Comparison of ENCODE assay signal across 14 cellular contexts in the genomic region with DNA sequence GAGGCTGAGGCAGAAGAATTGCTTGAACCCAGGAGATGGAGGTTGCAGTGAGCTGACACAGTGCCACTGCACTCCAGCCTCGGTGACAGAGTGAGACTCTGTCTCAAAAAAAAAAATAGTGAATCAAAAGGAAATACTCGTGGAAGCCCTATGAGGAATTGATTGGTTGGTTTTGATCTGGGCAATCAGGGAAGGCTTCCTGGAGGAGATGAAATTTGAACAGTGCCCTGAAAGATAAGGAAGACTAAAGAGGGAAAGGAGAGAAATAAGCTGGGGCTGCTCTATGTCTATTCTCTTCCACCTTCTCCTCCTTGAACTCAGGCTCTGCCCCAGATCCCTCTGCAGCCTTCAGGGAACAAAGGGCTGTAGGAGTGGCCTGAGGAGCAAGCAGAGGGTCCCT.
"Had no signal": no experiment of that assay in that cellular context is flagged by ENCODE, and none has a peak within 500 bp of the region (broad histone marks: within the 10 kb centered on the region; RNA-seq: fewer than 3 reads in every experiment).

No MANE protein-coding gene starts in this region.

- H3K4me2 ChIP-seq: hepatocyte had no signal

- H3K27me3 Mint-ChIP-seq: brain; natural killer cell treated with Interleukin-12 subunit alpha and Interleukin-12 subunit beta and Interleukin-15 and Interleukin-18, amount 100 ng/mL, for 72 hours; T-cell; type B pancreatic cell had no signal

- H3K4me1 ChIP-seq: prostate gland had no signal

- H3K36me3 ChIP-seq: prostate gland, right atrium auricular region, stomach had no signal

- H3K9me3 ChIP-seq: prostate gland, right atrium auricular region, stomach had no signal

- H3K4me3 Mint-ChIP-seq: brain; natural killer cell treated with Interleukin-12 subunit alpha and Interleukin-12 subunit beta and Interleukin-15 and Interleukin-18, amount 100 ng/mL, for 72 hours; T-cell; type B pancreatic cell had no signal

- DNase-seq: activated CD4-positive, alpha-beta T cell treated with anti-CD3 and anti-CD28 coated beads for 1 hour; activated CD4-positive, alpha-beta T cell treated with anti-CD3 and anti-CD28 coated beads, Interleukin-2, amount 50 U/mL, for 48 hours; activated naive CD4-positive, alpha-beta T cell treated with Interleukin-2 at 50 U/mL for 16 hours; caudate nucleus; dorsolateral prefrontal cortex; stomach; T-cell; T1000 had no signal

- H3K27me3 ChIP-seq: dorsolateral prefrontal cortex, hepatocyte, right atrium auricular region, stomach had no signal

- ATAC-seq: natural killer cell treated with Interleukin-12 subunit alpha and Interleukin-12 subunit beta and Interleukin-15 and Interleukin-18, amount 100 ng/mL, for 72 hours; T-cell had no signal

- H3K4me3 ChIP-seq: dorsolateral prefrontal cortex, hepatocyte, prostate gland, right atrium auricular region, stomach had no signal

- H3K36me3 Mint-ChIP-seq: brain; natural killer cell treated with Interleukin-12 subunit alpha and Interleukin-12 subunit beta and Interleukin-15 and Interleukin-18, amount 100 ng/mL, for 72 hours; T-cell; type B pancreatic cell had no signal

- H3K9me3 Mint-ChIP-seq: brain; natural killer cell treated with Interleukin-12 subunit alpha and Interleukin-12 subunit beta and Interleukin-15 and Interleukin-18, amount 100 ng/mL, for 72 hours; T-cell; type B pancreatic cell had no signal

- H2AFZ ChIP-seq: hepatocyte had no signal

- H3K27ac ChIP-seq: dorsolateral prefrontal cortex, hepatocyte, prostate gland, right atrium auricular region, stomach had no signal

- H3K27ac Mint-ChIP-seq: T-cell, type B pancreatic cell had no signal

- H3K79me2 ChIP-seq: hepatocyte had no signal
